In the genomic region with DNA sequence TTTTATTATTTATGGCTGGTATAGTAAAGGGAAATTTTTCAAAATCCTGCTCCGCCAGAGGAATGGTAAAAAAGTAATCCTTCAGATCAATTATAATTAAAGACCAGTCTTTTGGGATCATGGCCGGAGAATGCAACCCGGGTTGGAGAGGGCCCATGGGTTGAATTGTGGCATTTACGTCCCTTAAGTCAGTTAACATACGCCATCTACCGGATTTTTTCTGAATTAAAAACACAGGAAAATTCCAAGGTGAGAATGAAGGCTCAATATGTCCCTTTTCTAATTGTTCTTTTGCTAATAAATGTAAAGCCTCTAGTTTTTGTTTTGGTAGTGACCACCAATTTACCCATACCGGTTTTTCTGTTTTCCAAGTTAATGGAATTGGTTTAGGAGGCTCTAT, we compare ENCODE assay signal across 9 cellular contexts.
DNase-seq lines count a peak whose midpoint lies in the region; ATAC-seq and TF ChIP-seq lines count a peak whose summit lies in the region.
"Had no signal": no experiment of that assay in that cellular context is flagged by ENCODE, and none has a peak within 500 bp of the region (broad histone marks: within the 10 kb centered on the region; RNA-seq: fewer than 3 reads in every experiment).

No MANE protein-coding gene starts in this region.

- no peak overlapping the region for H3K23ac ChIP-seq in mesenchymal stem cell (ENCODE audit: low read length in 2 of 2)

- H3K4me1 ChIP-seq in mesenchymal stem cell (ENCODE audit: control insufficient read depth, insufficient read depth, low read depth, low read length), result no peaks in the 10 kb centered on the region

- no peaks in the 10 kb centered on the region for H3K36me3 ChIP-seq in mesenchymal stem cell (ENCODE audit: control insufficient read depth in 1 of 2, insufficient read depth in 2 of 2, low read depth in 1 of 2, low read length in 2 of 2)

- H2BK15ac ChIP-seq in mesenchymal stem cell (ENCODE audit: low read depth, poor library complexity, severe bottlenecking), result no peak overlapping the region

- POLR2A ChIA-PET in GM10248 (lab: Yijun Ruan, JAX), result no interaction called here

- no peak for ATAC-seq in stimulated activated naive CD8-positive, alpha-beta T cell treated with anti-CD3 and anti-CD28 coated beads, Interleukin-15, Interleukin-2, amounts not matched to agents 100 U/mL and 50 U/mL, for 24 hours
- no peak for ATAC-seq in GM21576 (IDR thresholded peaks at IDR 0.05; ENCODE audit: unreplicated experiment)

- H3K4me3 ChIP-seq in AG09309 (ENCODE audit: control insufficient read depth, low read depth, low read length) (no peak overlapping the region), choroid plexus epithelial cell (ENCODE audit: low read depth, low read length) (no peak overlapping the region), mesenchymal stem cell (ENCODE audit: insufficient read depth in 1 of 2, low read depth in 1 of 2, low read length in 2 of 2) (no peak overlapping the region)

- H3K9ac ChIP-seq in mesenchymal stem cell (ENCODE audit: low read length), result no peak overlapping the region

- H3K9me3 ChIP-seq in mesenchymal stem cell (ENCODE audit: control insufficient read depth, low read length), result peaks cover 19% of the 10 kb centered on the region

- peak; percentile 14 for TF ChIP-seq CTCF in AG09309 (IDR thresholded peaks at IDR 0.05; ENCODE audit: control insufficient read depth, insufficient read depth, low read depth, low read length, missing control alignments)
- peak; percentile 15 for TF ChIP-seq CTCF in GM10248 (IDR thresholded peaks at IDR 0.05; ENCODE audit: control extremely low read depth, extremely low read depth, low read depth, missing control alignments)
- TF ChIP-seq CTCF in choroid plexus epithelial cell (conservative IDR thresholded peaks at IDR 0.05; ENCODE audit: low read depth, low read length), result peak; percentile 2

- H3K4me2 ChIP-seq in mesenchymal stem cell (ENCODE audit: low read length, poor library complexity, severe bottlenecking), result no peak overlapping the region

- CTCF ChIA-PET in GM10248 (lab: Yijun Ruan, JAX), result interaction anchor here (1.3 kb wide), 1 partner anchor 503 kb away, joined by 6 read pairs; no protein-coding TSS in a partner anchor

- no peak overlapping the region for H3K14ac ChIP-seq in mesenchymal stem cell (ENCODE audit: low read length in 2 of 2)

- H3K79me1 ChIP-seq in mesenchymal stem cell (replicated peaks; ENCODE audit: low read length, poor library complexity, severe bottlenecking), result no peaks in the 10 kb centered on the region

- no peak overlapping the region for H2AK5ac ChIP-seq in mesenchymal stem cell (ENCODE audit: low read length, severe bottlenecking)

- H3K27ac ChIP-seq in mesenchymal stem cell (ENCODE audit: low read length, poor library complexity, severe bottlenecking), result no peak overlapping the region

- no peak overlapping the region for H3K4ac ChIP-seq in mesenchymal stem cell (ENCODE audit: low read depth in 1 of 2, low read length in 2 of 2)

- no peak overlapping the region for H3K18ac ChIP-seq in mesenchymal stem cell (ENCODE audit: low read depth in 1 of 2, low read length in 2 of 2)

- no peaks in the 10 kb centered on the region for H3K27me3 ChIP-seq in mesenchymal stem cell (ENCODE audit: control insufficient read depth in 1 of 2, insufficient read depth in 1 of 2, low read length in 2 of 2)

- DNase-seq in AG09309 (ENCODE audit: low read depth) (no peak), GM10248 (ENCODE audit: extremely low spot score) (no peak), NCI-H2171 (lab: John Stamatoyannopoulos, UW) (peak; percentile 5), choroid plexus epithelial cell (ENCODE audit: low read depth) (peak; percentile 6), mesenchymal stem cell (no peak)
- no peak for DNase-seq in activated CD4-positive, alpha-beta T cell treated with anti-CD3 and anti-CD28 coated beads, Interleukin-2, amount 50 U/mL, for 48 hours
- DNase-seq in stimulated activated naive CD8-positive, alpha-beta T cell treated with anti-CD3 and anti-CD28 coated beads, Interleukin-15, Interleukin-2, amounts not matched to agents 100 U/mL and 50 U/mL, for 24 hours, result no peak
- DNase-seq: NCI-H1436 treated with DMSO at 0.1 percent for 48 hours had no signal

- no peak overlapping the region for H4K91ac ChIP-seq in mesenchymal stem cell (ENCODE audit: low read length)

- no peak overlapping the region for H2AFZ ChIP-seq in mesenchymal stem cell (ENCODE audit: low read depth, low read length)

- H2BK5ac ChIP-seq in mesenchymal stem cell (ENCODE audit: low read depth, low read length, poor library complexity, severe bottlenecking), result no peak overlapping the region

- H2BK12ac ChIP-seq in mesenchymal stem cell (ENCODE audit: low read length in 2 of 2), result no peak overlapping the region

- no peak overlapping the region for H4K8ac ChIP-seq in mesenchymal stem cell (ENCODE audit: low read length)

- H2BK120ac ChIP-seq in mesenchymal stem cell (ENCODE audit: low read depth, low read length), result no peak overlapping the region

- WGBS in mesenchymal stem cell, result 57% methylated on average over 4 of the region's 7 CpGs

Comparison
In these comparisons a context has a peak if more than half of its experiments do, and no peak if none do; other contexts are left out.
1. DNase-seq: peak in NCI-H2171 (single experiment) and choroid plexus epithelial cell (single experiment); none in AG09309 (single experiment), GM10248 (single experiment), activated CD4-positive, alpha-beta T cell treated with anti-CD3 and anti-CD28 coated beads, Interleukin-2, amount 50 U/mL, for 48 hours (0 of 2), mesenchymal stem cell (single experiment) and stimulated activated naive CD8-positive, alpha-beta T cell treated with anti-CD3 and anti-CD28 coated beads, Interleukin-15, Interleukin-2, amounts not matched to agents 100 U/mL and 50 U/mL, for 24 hours (single experiment).
2. Peak in every context shown above with its lines, with median percentiles within 50 percentile points of each other: CTCF ChIP-seq.